In genomic region chr12:132924356-132924755, GRCh38 we compare ENCODE assay signal across 31 cellular contexts.
"Had no signal": no experiment of that assay in that cellular context is flagged by ENCODE, and none has a peak within 500 bp of the region (broad histone marks: within the 10 kb centered on the region; RNA-seq: fewer than 3 reads in every experiment).

No MANE protein-coding gene starts in this region.

- H3K4me3 Mint-ChIP-seq: activated naive CD4-positive, alpha-beta T cell treated with anti-CD3 and anti-CD28 coated beads, Interleukin-2, amount 10 ng/mL, durations not matched to agents 7 days and 5 days; activated naive CD8-positive, alpha-beta T cell treated with anti-CD3 and anti-CD28 coated beads, Interleukin-2, amount 10 ng/mL, durations not matched to agents 7 days and 5 days; T-helper 1 cell treated with Interleukin-12 subunit alpha and Interleukin-12 subunit beta and Interleukin-4 antibody, amounts not matched to agents 30 μg/mL and 1 μg/mL, for 36 hours; type B pancreatic cell had no signal

- H3K27ac ChIP-seq: brain microvascular endothelial cell, left lung, pancreas, spleen, thoracic aorta, uterus, WERI-Rb-1 had no signal

- H3K27me3 Mint-ChIP-seq: activated naive CD4-positive, alpha-beta T cell treated with anti-CD3 and anti-CD28 coated beads, Interleukin-2, amount 10 ng/mL, durations not matched to agents 7 days and 5 days; activated naive CD8-positive, alpha-beta T cell treated with anti-CD3 and anti-CD28 coated beads, Interleukin-2, amount 10 ng/mL, durations not matched to agents 7 days and 5 days; naive B cell; type B pancreatic cell had no signal

- DNase-seq: activated CD4-positive, alpha-beta T cell treated with anti-CD3 and anti-CD28 coated beads for 48 hours; activated CD4-positive, alpha-beta T cell treated with anti-CD3 and anti-CD28 coated beads, Interleukin-2, amount 50 U/mL, for 48 hours; activated CD8-positive, alpha-beta memory T cell treated with anti-CD3 and anti-CD28 coated beads for 24 hours; activated gamma-delta T cell; activated naive CD4-positive, alpha-beta T cell treated with anti-CD3 and anti-CD28 coated beads, Interleukin-2, amount 10 ng/mL, durations not matched to agents 7 days and 5 days; activated naive CD8-positive, alpha-beta T cell treated with anti-CD3 and anti-CD28 coated beads, Interleukin-2, amount 10 ng/mL, durations not matched to agents 7 days and 5 days; activated T-cell treated with anti-CD3 and anti-CD28 coated beads, Interleukin-2, amount 50 U/mL, for 1 hour; amniotic stem cell; brain microvascular endothelial cell; cortex of kidney; foreskin fibroblast; head of caudate nucleus; hippocampal formation; kidney glomerular epithelial cell; left lung; mucosa of descending colon; naive B cell; pancreas; right cardiac atrium; spleen; stimulated activated naive CD4-positive, alpha-beta T cell treated with Interleukin-2 at 50 U/mL for 16 hours; SW 1271; T-helper 9 cell; uterus; WERI-Rb-1 had no signal

- H3K4me3 ChIP-seq: left lung, lung, mucosa of descending colon, pancreas, thoracic aorta, uterus had no signal

- H3K27ac Mint-ChIP-seq: activated naive CD4-positive, alpha-beta T cell treated with anti-CD3 and anti-CD28 coated beads, Interleukin-2, amount 10 ng/mL, durations not matched to agents 7 days and 5 days; activated naive CD8-positive, alpha-beta T cell treated with anti-CD3 and anti-CD28 coated beads, Interleukin-2, amount 10 ng/mL, durations not matched to agents 7 days and 5 days; T-helper 1 cell treated with Interleukin-12 subunit alpha and Interleukin-12 subunit beta and Interleukin-4 antibody, amounts not matched to agents 30 μg/mL and 1 μg/mL, for 36 hours; type B pancreatic cell had no signal

- ATAC-seq: activated CD4-positive, CD25-positive, alpha-beta regulatory T cell treated with anti-CD3 and anti-CD28 coated beads, Interleukin-2, amount 50 U/mL, for 24 hours; esophagus mucosa; left lung; mucosa of descending colon; pancreas; right cardiac atrium had no signal

- H3K27me3 ChIP-seq: brain microvascular endothelial cell, left lung, pancreas, spleen, uterus had no signal

- H3K4me1 Mint-ChIP-seq: activated naive CD4-positive, alpha-beta T cell treated with anti-CD3 and anti-CD28 coated beads, Interleukin-2, amount 10 ng/mL, durations not matched to agents 7 days and 5 days; activated naive CD8-positive, alpha-beta T cell treated with anti-CD3 and anti-CD28 coated beads, Interleukin-2, amount 10 ng/mL, durations not matched to agents 7 days and 5 days; naive B cell had no signal

- H3K4me1 ChIP-seq: left lung, pancreas, spleen, uterus had no signal

- H3K36me3 ChIP-seq: uterus had no signal
